2 cellular contexts compared by ENCODE assay signal in genomic region chrX:48737940-48738339, GRCh38.
TF ChIP-seq lines count a peak whose summit lies in the region.

No MANE protein-coding gene starts in this region.

TF ChIP-seq in SK-N-SH, 30 proteins besides CTCF, POLR2A, EP300 and RAD21 (continued from another document):
- no peak for TF ChIP-seq TCF12 (IDR thresholded peaks at IDR 0.05)
- no peak for TF ChIP-seq RFX5 (IDR thresholded peaks at IDR 0.05; ENCODE audit: low read length)
- TF ChIP-seq GABPA (IDR thresholded peaks at IDR 0.05; ENCODE audit: low read depth) = no peak
- TF ChIP-seq MEF2A (IDR thresholded peaks at IDR 0.05; ENCODE audit: borderline replicate concordance, low read depth) = no peak
- no peak for TF ChIP-seq SMC3 (IDR thresholded peaks at IDR 0.05; ENCODE audit: low read depth, low read length)

TF ChIP-seq in SK-N-SH treated with all-trans-retinoic acid at 6 μM for 48 hours, 23 proteins besides CTCF, POLR2A, EP300 and RAD21 (continued from another document):
- TF ChIP-seq PATZ1 (CRISPR knock-in tag; IDR thresholded peaks at IDR 0.05; ENCODE audit: borderline replicate concordance) (no peak), OSR1 (CRISPR knock-in tag; IDR thresholded peaks at IDR 0.05) (no peak), ZC3H10 (CRISPR knock-in tag; IDR thresholded peaks at IDR 0.05) (no peak), ISL1 (CRISPR knock-in tag; IDR thresholded peaks at IDR 0.05) (no peak), ZFP30 (CRISPR knock-in tag; IDR thresholded peaks at IDR 0.05) (no peak), ARNTL (CRISPR knock-in tag; IDR thresholded peaks at IDR 0.05; ENCODE audit: borderline replicate concordance, low read depth) (no peak), CREB5 (CRISPR knock-in tag; IDR thresholded peaks at IDR 0.05; ENCODE audit: low read depth) (no peak), RARB (CRISPR knock-in tag; IDR thresholded peaks at IDR 0.05) (no peak), ZFP3 (CRISPR knock-in tag; IDR thresholded peaks at IDR 0.05) (no peak), TOX (CRISPR knock-in tag; IDR thresholded peaks at IDR 0.05; ENCODE audit: borderline replicate concordance) (no peak), ZNF8 (CRISPR knock-in tag; IDR thresholded peaks at IDR 0.05) (no peak)
